8 cellular contexts compared by ENCODE assay signal in genomic region chr2:43131890-43132522, GRCh38.
A peak's percentile ranks its signal among the peaks of the same experiment; 100 is the strongest.
DNase-seq lines count a peak whose midpoint lies in the region; ATAC-seq and TF ChIP-seq lines count a peak whose summit lies in the region.

No MANE protein-coding gene starts in this region.

- peaks cover 45% of the 10 kb centered on the region for H3F3A ChIP-seq in DOHH2 (ENCODE audit: control insufficient read depth, insufficient read depth)

- H3K4me1 ChIP-seq in DOHH2 (ENCODE audit: control insufficient read depth, low read length) (peaks cover 100% of the 10 kb centered on the region), OCI-LY3 (ENCODE audit: low read length) (peaks cover 51% of the 10 kb centered on the region), psoas muscle (peaks cover 28% of the 10 kb centered on the region)
- H3K4me1 ChIP-seq in effector memory CD4-positive, alpha-beta T cell (ENCODE audit: control insufficient read depth, insufficient read depth, low read length, poor library complexity, severe bottlenecking): peaks cover 92% of the 10 kb centered on the region

- intact Hi-C loops in psoas muscle (cut with DNase I): loop anchor here in 1 of 2 donors (5.0 kb wide), 1 partner anchor 95 kb away; the partner anchor contains the start of gene ZFP36L2

- DNase-seq in effector memory CD4-positive, alpha-beta T cell: no peak
- DNase-seq in psoas muscle (no peak), iPS-NIHi7 (ENCODE audit: extremely low spot score) (no peak), NCI-H510A (lab: John Stamatoyannopoulos, UW) (no peak), HuH-7 (ENCODE audit: low spot score) (no peak)

- H3K9me3 ChIP-seq in DOHH2 (ENCODE audit: control insufficient read depth, insufficient read depth, low read length) (no peaks in the 10 kb centered on the region), OCI-LY3 (ENCODE audit: insufficient read depth, low read length) (peaks cover 5% of the 10 kb centered on the region; the same call in 1 of the 2 replicates), psoas muscle (no peaks in the 10 kb centered on the region)
- H3K9me3 ChIP-seq in effector memory CD4-positive, alpha-beta T cell (ENCODE audit: control insufficient read depth, low read length): no peaks in the 10 kb centered on the region

- no peaks in the 10 kb centered on the region for H3K9me2 ChIP-seq in DOHH2 (replicated peaks; ENCODE audit: control insufficient read depth, low read length)

- 63 to 78% (median 75%) methylated on average over 7 of the region's 7 CpGs for WGBS in psoas muscle, 3 donors

- TF ChIP-seq CTCF in DOHH2 (IDR thresholded peaks at IDR 0.05; ENCODE audit: low read depth, low read length, poor library complexity, severe bottlenecking) (no peak), OCI-LY3 (IDR thresholded peaks at IDR 0.05; ENCODE audit: low read depth, low read length) (no peak), psoas muscle (IDR thresholded peaks at IDR 0.05) (no peak)

- H2AFZ ChIP-seq in OCI-LY3 (ENCODE audit: low read depth, low read length): peak overlapping the region; percentile 48; the same call in 1 of the 2 replicates

- H3K79me2 ChIP-seq in DOHH2 (ENCODE audit: control insufficient read depth, low read length): no peaks in the 10 kb centered on the region
- no peaks in the 10 kb centered on the region for H3K79me2 ChIP-seq in OCI-LY3 (ENCODE audit: low read length)

- H3K4me3 ChIP-seq in DOHH2 (ENCODE audit: low read length) (peak overlapping the region; percentile 46), OCI-LY3 (ENCODE audit: low read length) (peak overlapping the region; percentile 44), psoas muscle (no peak overlapping the region)
- H3K4me3 ChIP-seq in effector memory CD4-positive, alpha-beta T cell (ENCODE audit: insufficient read depth, low read depth, low read length, poor library complexity, severe bottlenecking): no peak overlapping the region

- ATAC-seq in psoas muscle (no peak), HG03457 (IDR thresholded peaks at IDR 0.05; ENCODE audit: unreplicated experiment) (no peak)

- peak overlapping the region; percentile 63; the same call in 1 of the 2 replicates for H3K9ac ChIP-seq in OCI-LY3 (ENCODE audit: low read length)

- H3K4me2 ChIP-seq in DOHH2 (ENCODE audit: low read length) (peak overlapping the region; percentile 77), OCI-LY3 (ENCODE audit: low read length) (peak overlapping the region; percentile 69)

- H4K20me1 ChIP-seq in DOHH2 (ENCODE audit: control insufficient read depth, insufficient read depth, low read depth, low read length) (no peaks in the 10 kb centered on the region), OCI-LY3 (ENCODE audit: insufficient read depth, low read length) (no peaks in the 10 kb centered on the region)

- H3K36me3 ChIP-seq in DOHH2 (ENCODE audit: control insufficient read depth, low read length): no peaks in the 10 kb centered on the region
- H3K36me3 ChIP-seq in OCI-LY3 (replicated peaks; ENCODE audit: low read depth, low read length): no peaks in the 10 kb centered on the region
- H3K36me3 ChIP-seq in effector memory CD4-positive, alpha-beta T cell (ENCODE audit: control insufficient read depth, insufficient read depth, low read length): no peaks in the 10 kb centered on the region
- H3K36me3 ChIP-seq in psoas muscle (ENCODE audit: insufficient read depth in 1 of 2, low read depth in 1 of 2): no peaks in the 10 kb centered on the region

- H3K27ac ChIP-seq in DOHH2 (ENCODE audit: low read depth, low read length) (peak overlapping the region; percentile 98), OCI-LY3 (ENCODE audit: low read length) (peak overlapping the region; percentile 60), psoas muscle (peak overlapping the region; percentile 72)
- H3K27ac ChIP-seq in effector memory CD4-positive, alpha-beta T cell (ENCODE audit: insufficient read depth, low read length, poor library complexity, severe bottlenecking): peak overlapping the region; percentile 89

- H3K27me3 ChIP-seq in DOHH2 (ENCODE audit: control insufficient read depth, low read length) (no peaks in the 10 kb centered on the region), OCI-LY3 (ENCODE audit: low read depth, low read length) (0 out of 2 replicates have a peak, but pooled peaks cover under 1% of the 10 kb centered on the region), psoas muscle (ENCODE audit: insufficient read depth in 3 of 3, low read length in 2 of 3) (no peaks in the 10 kb centered on the region)
- no peaks in the 10 kb centered on the region for H3K27me3 ChIP-seq in effector memory CD4-positive, alpha-beta T cell (replicated peaks; ENCODE audit: control insufficient read depth, insufficient read depth, low read length, poor library complexity, severe bottlenecking)

Comparison
In these comparisons a context has a peak if more than half of its experiments do, and no peak if none do; other contexts are left out.
1. H3K4me3 ChIP-seq: peak in DOHH2 (single experiment) and OCI-LY3 (single experiment); none in effector memory CD4-positive, alpha-beta T cell (single experiment) and psoas muscle (single experiment).
2. Peak in every context shown above with its lines, with median percentiles within 50 percentile points of each other: H3K27ac ChIP-seq.